ENCODE assay signal across 8 cellular contexts in genomic region chr16:1772362-1772907, GRCh38. TPM values are rescaled to one million over a fixed set of nuclear protein-coding genes. Genes with fewer than 3 reads are reported as not detected.
A peak's percentile ranks its signal among the peaks of the same experiment; 100 is the strongest.
DNase-seq lines count a peak whose midpoint lies in the region; ATAC-seq and TF ChIP-seq lines count a peak whose summit lies in the region.

Gene EME2 (plus strand): TSS chr16:1772810. CDS start chr16:1773228, 418 bp downstream.

- no peaks in the 10 kb centered on the region for H3K27me3 ChIP-seq in HUES48 (ENCODE audit: control insufficient read depth, insufficient read depth, low read length)
- no peaks in the 10 kb centered on the region for H3K27me3 ChIP-seq in mucosa of rectum (ENCODE audit: control insufficient read depth in 2 of 2, insufficient read depth in 2 of 2, low read length in 2 of 2)
- H3K27me3 ChIP-seq in testis: no peaks in the 10 kb centered on the region

- POLR2A ChIA-PET in activated CD4-positive, alpha-beta T cell treated with anti-CD3 and anti-CD28 coated beads for 36 hours (lab: Charles Lee): interaction anchor here (1.4 to 5.2 kb wide), 2 partner anchors 10 to 192 kb away, joined by 3 to 39 read pairs; partner anchors contain the start of genes NUBP2, RPS2 and SPSB3

- peak within 1 kb of the TSS; percentile 93 for H3K27ac ChIP-seq in HUES48 (ENCODE audit: low read depth, low read length)
- H3K27ac ChIP-seq in mucosa of rectum (ENCODE audit: low read depth in 2 of 2, low read length in 2 of 2): peak within 1 kb of the TSS; percentile 90 to 91
- H3K27ac ChIP-seq in testis: peak within 1 kb of the TSS; percentile 73 to 87

- TF ChIP-seq POLR2A in testis (IDR thresholded peaks at IDR 0.05): no peak

- peak within 1 kb of the TSS; percentile 94 for H3K4me3 Mint-ChIP-seq in activated CD4-positive, alpha-beta T cell treated with anti-CD3 and anti-CD28 coated beads for 36 hours

- 0% methylated on average over 12 to 53 of the region's 53 CpGs for WGBS in testis, 2 donors

- peak within 1 kb of the TSS; percentile 99 for H3K27ac Mint-ChIP-seq in activated CD4-positive, alpha-beta T cell treated with anti-CD3 and anti-CD28 coated beads for 36 hours

- no peaks in the 10 kb centered on the region for H3K27me3 Mint-ChIP-seq in activated CD4-positive, alpha-beta T cell treated with anti-CD3 and anti-CD28 coated beads for 36 hours

- TF ChIP-seq CTCF in testis (IDR thresholded peaks at IDR 0.05): no peak

- H3K4me1 Mint-ChIP-seq in activated CD4-positive, alpha-beta T cell treated with anti-CD3 and anti-CD28 coated beads for 36 hours: peaks cover 9% of the 10 kb centered on the region

- DNase-seq in activated CD4-positive, alpha-beta T cell treated with anti-CD3 and anti-CD28 coated beads for 36 hours: peak; percentile 82
- peak; percentile 38 for DNase-seq in effector CD4-positive, alpha-beta T cell
- DNase-seq in testis (no peak), superior temporal gyrus (ENCODE audit: extremely low spot score) (no peak)

- H3K9me3 ChIP-seq in HUES48 (ENCODE audit: control insufficient read depth, insufficient read depth, low read length) (no peaks in the 10 kb centered on the region), mucosa of rectum (ENCODE audit: control insufficient read depth in 2 of 2, low read length in 2 of 2) (no peaks in the 10 kb centered on the region), testis (no peaks in the 10 kb centered on the region)

- H3K9me3 Mint-ChIP-seq in activated CD4-positive, alpha-beta T cell treated with anti-CD3 and anti-CD28 coated beads for 36 hours (ENCODE audit: low read depth): no peaks in the 10 kb centered on the region

- peak within 1 kb of the TSS; percentile 94 for H3K9ac ChIP-seq in HUES48 (ENCODE audit: low read depth, low read length)
- H3K9ac ChIP-seq in mucosa of rectum (ENCODE audit: low read depth in 1 of 2, low read length in 2 of 2): peak within 1 kb of the TSS; percentile 78 to 79

- H3K4me1 ChIP-seq in HUES48 (ENCODE audit: control insufficient read depth, insufficient read depth, low read length) (peaks cover 4% of the 10 kb centered on the region; the same call in 1 of the 2 replicates), mucosa of rectum (ENCODE audit: control insufficient read depth in 2 of 2, insufficient read depth in 2 of 2, low read length in 2 of 2) (peaks cover 27 to 34% of the 10 kb centered on the region in 2 donors), testis (peaks cover 27% of the 10 kb centered on the region)

- H3K4me3 ChIP-seq in HUES48 (ENCODE audit: low read depth, low read length): peak within 1 kb of the TSS; percentile 98
- H3K4me3 ChIP-seq in mucosa of rectum (ENCODE audit: low read length in 2 of 2): peak within 1 kb of the TSS; percentile 81 to 88
- H3K4me3 ChIP-seq in testis: peak within 1 kb of the TSS; percentile 86

- H3K36me3 ChIP-seq in HUES48 (ENCODE audit: control insufficient read depth, insufficient read depth, low read length) (peaks cover 38% of the 10 kb centered on the region), mucosa of rectum (ENCODE audit: control insufficient read depth in 2 of 2, insufficient read depth in 2 of 2, low read length in 2 of 2) (peaks cover 19 to 32% of the 10 kb centered on the region in 2 donors), testis (ENCODE audit: low read depth, missing control alignments) (no peaks in the 10 kb centered on the region)

- peak; percentile 11 for ATAC-seq in GM18909 (IDR thresholded peaks at IDR 0.05; ENCODE audit: poor library complexity, unreplicated experiment)
- peak; percentile 30 for ATAC-seq in activated CD4-positive, alpha-beta T cell treated with anti-CD3 and anti-CD28 coated beads for 36 hours
- ATAC-seq in HG03460 (IDR thresholded peaks at IDR 0.05; ENCODE audit: unreplicated experiment): no peak

- peaks cover 22% of the 10 kb centered on the region for H3K36me3 Mint-ChIP-seq in activated CD4-positive, alpha-beta T cell treated with anti-CD3 and anti-CD28 coated beads for 36 hours (ENCODE audit: low read depth)

- CTCF ChIA-PET in activated CD4-positive, alpha-beta T cell treated with anti-CD3 and anti-CD28 coated beads for 36 hours (lab: Charles Lee): interaction anchor here (1.3 to 2.0 kb wide), 2 partner anchors 10 to 65 kb away, joined by 4 to 16 read pairs; partner anchors contain the start of genes NUBP2 and SPSB3

- intact Hi-C loops in activated CD4-positive, alpha-beta T cell treated with anti-CD3 and anti-CD28 coated beads for 36 hours (cut with DNase I, micrococcal nuclease): loop anchor here (2.0 to 5.0 kb wide), 9 partner anchors 65 to 1090 kb away; partner anchors contain the start of genes GNPTG (in 1 of the 2), JMJD8 (in 1 of the 2), MAPK8IP3 (in 1 of the 2) and MLST8 (in 1 of the 2)
- intact Hi-C loops in testis (cut with DNase I; ENCODE audit: low total_unique reads): no loop called here

RNA-seq across cellular contexts. Expression of gene EME2, which starts in this region (rescaled TPM):
- 10 to 100 TPM; 13.1 to 18.4 TPM for total RNA-seq in activated CD4-positive, alpha-beta T cell treated with anti-CD3 and anti-CD28 coated beads for 36 hours
- 10 to 100 TPM; 20.3 to 34.2 TPM for total RNA-seq in testis
- 12.5 TPM for polyA plus RNA-seq in testis (ENCODE audit: insufficient read depth, low read depth, low replicate concordance)

Comparison
In these comparisons a context has a peak if more than half of its experiments do, and no peak if none do; other contexts are left out.
1. DNase-seq: peak in activated CD4-positive, alpha-beta T cell treated with anti-CD3 and anti-CD28 coated beads for 36 hours (single experiment) and effector CD4-positive, alpha-beta T cell (single experiment); none in testis (single experiment) and superior temporal gyrus (single experiment).
2. Peak in every context shown above with its lines, with median percentiles within 50 percentile points of each other: H3K27ac ChIP-seq and H3K4me3 ChIP-seq.